8 cellular contexts compared by ENCODE assay signal in the genomic region with DNA sequence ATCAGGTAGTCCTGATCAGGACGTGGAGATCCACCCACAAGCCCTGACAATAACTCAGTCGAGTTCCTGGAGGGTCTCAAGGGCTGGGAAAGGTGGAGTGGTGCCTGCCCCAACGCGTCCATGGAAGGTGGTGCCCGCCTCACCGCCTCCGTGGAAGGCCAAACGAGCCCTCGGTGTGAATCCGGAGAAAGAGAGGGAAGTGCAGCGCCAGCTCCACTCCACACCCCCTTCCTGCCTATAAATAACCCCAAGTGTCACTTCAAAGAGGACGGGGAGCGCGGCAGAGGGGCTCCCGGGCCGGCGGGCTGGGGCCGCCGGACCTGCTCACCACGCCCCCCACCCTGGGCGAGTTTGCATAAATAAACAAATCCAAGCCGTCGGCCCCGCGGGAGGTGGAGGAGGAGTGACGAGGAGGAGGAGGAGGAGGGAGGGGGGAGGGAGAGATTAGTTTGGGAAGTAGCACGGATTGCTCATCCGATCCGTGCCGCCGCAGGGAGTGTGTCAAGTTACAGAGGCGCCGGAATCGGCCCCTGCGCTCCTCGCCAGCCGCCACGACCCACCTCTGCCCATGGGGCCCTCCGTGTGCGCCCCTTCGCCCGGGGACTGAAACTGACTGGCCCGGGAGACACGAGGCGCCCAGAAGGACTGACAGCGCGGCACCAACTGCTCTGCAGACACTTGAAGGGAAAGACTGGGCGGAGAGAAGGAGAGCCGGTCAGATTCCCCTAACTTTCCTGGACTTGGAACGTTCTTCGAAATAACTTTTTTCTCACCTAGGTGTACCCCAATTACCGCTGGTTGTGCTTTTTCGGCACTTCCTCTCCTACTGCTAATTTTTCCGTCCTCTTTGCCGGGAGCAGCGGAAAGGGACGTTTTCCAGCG. TPM values are rescaled to one million over a fixed set of nuclear protein-coding genes. Genes with fewer than 3 reads are reported as not detected.
DNase-seq lines count a peak whose midpoint lies in the region; ATAC-seq and TF ChIP-seq lines count a peak whose summit lies in the region.

A gene (plus strand): TSS at position 473 of the 882 bp plus-strand sequence. CDS start 518 bp downstream, outside the sequence.

- peak within 1 kb of the TSS; percentile 95 for H2BK5ac ChIP-seq in mesendoderm (ENCODE audit: low read length)

- no TSS peak for BruUV-seq in PC-9 (replicated peaks; lab: Mats Ljungman, UMichigan)

- H3K27me3 ChIP-seq in PC-9 (ENCODE audit: insufficient read depth, low read depth) (no peaks in the 10 kb centered on the region), mesendoderm (ENCODE audit: insufficient read depth, low read length, poor library complexity) (no peaks in the 10 kb centered on the region), vagina (no peaks in the 10 kb centered on the region)

- no peaks in the 10 kb centered on the region; the same call in 1 of the 2 replicates for H4K20me1 ChIP-seq in PC-9 (ENCODE audit: insufficient read depth)

- no peak within 1 kb of the TSS for H3K4me3 Mint-ChIP-seq in activated CD4-positive, alpha-beta T cell treated with anti-CD3 and anti-CD28 coated beads, Interleukin-2, amount 10 ng/mL, durations not matched to agents 7 days and 5 days

- H3K79me1 ChIP-seq in mesendoderm (ENCODE audit: low read length), result peaks cover 17% of the 10 kb centered on the region

- H4K8ac ChIP-seq in mesendoderm (ENCODE audit: low read depth, low read length), result no peak within 1 kb of the TSS

- H3K4me1 Mint-ChIP-seq in activated CD4-positive, alpha-beta T cell treated with anti-CD3 and anti-CD28 coated beads, Interleukin-2, amount 10 ng/mL, durations not matched to agents 7 days and 5 days, result peaks cover 6% of the 10 kb centered on the region

- H3K4me2 ChIP-seq in PC-9 (peak within 1 kb of the TSS; percentile 91), mesendoderm (ENCODE audit: low read length) (peak within 1 kb of the TSS; percentile 92)

- peak within 1 kb of the TSS; percentile 94 for H2AK5ac ChIP-seq in mesendoderm (ENCODE audit: low read length)

- peak within 1 kb of the TSS; percentile 97 for H3K18ac ChIP-seq in mesendoderm (ENCODE audit: low read length)

- H3K27ac Mint-ChIP-seq in activated CD4-positive, alpha-beta T cell treated with anti-CD3 and anti-CD28 coated beads, Interleukin-2, amount 10 ng/mL, durations not matched to agents 7 days and 5 days, result no peak within 1 kb of the TSS

- H3K9me3 Mint-ChIP-seq in activated CD4-positive, alpha-beta T cell treated with anti-CD3 and anti-CD28 coated beads, Interleukin-2, amount 10 ng/mL, durations not matched to agents 7 days and 5 days, result no peaks in the 10 kb centered on the region

- in situ Hi-C loops in endometrial microvascular endothelial cells (cut with HindIII; ENCODE audit: inconsistent ontology term, low pct_unique_long_range_greater_than_20kb, low sequenced_read_pairs), result no loop called here

- H2BK120ac ChIP-seq in mesendoderm (ENCODE audit: low read depth, low read length), result peak within 1 kb of the TSS; percentile 85

- H3K36me3 Mint-ChIP-seq in activated CD4-positive, alpha-beta T cell treated with anti-CD3 and anti-CD28 coated beads, Interleukin-2, amount 10 ng/mL, durations not matched to agents 7 days and 5 days (ENCODE audit: low read depth), result no peaks in the 10 kb centered on the region

- peak within 1 kb of the TSS; percentile 84 for H3K23ac ChIP-seq in mesendoderm (ENCODE audit: low read length)

- POLR2A ChIA-PET in PC-9 (lab: Charles Lee; ENCODE audit: unreplicated experiment), result no interaction called here
- POLR2A ChIA-PET in activated CD4-positive, alpha-beta T cell treated with anti-CD3 and anti-CD28 coated beads, Interleukin-2, amount 10 ng/mL, durations not matched to agents 7 days and 5 days (lab: Charles Lee), result no interaction called here

- H3K79me2 ChIP-seq in PC-9 (ENCODE audit: low read depth) (peaks cover 22% of the 10 kb centered on the region; the same call in 1 of the 2 replicates), mesendoderm (ENCODE audit: control insufficient read depth, insufficient read depth, low read length) (peaks cover 46% of the 10 kb centered on the region)

- TF ChIP-seq CTCF in PC-9 (conservative IDR thresholded peaks at IDR 0.05) (peak; percentile 30; the same call in 1 of the 2 replicates), vagina (IDR thresholded peaks at IDR 0.05) (no peak)

- CTCF ChIA-PET in PC-9 (lab: Charles Lee), result interaction anchor here (0.6 to 1.0 kb wide), 7 partner anchors 32 to 345 kb away, joined by 3 to 9 read pairs (median 4); a partner anchor contains a TSS
- CTCF ChIA-PET in activated CD4-positive, alpha-beta T cell treated with anti-CD3 and anti-CD28 coated beads, Interleukin-2, amount 10 ng/mL, durations not matched to agents 7 days and 5 days (lab: Charles Lee), result interaction anchor here (0.8 kb wide), 1 partner anchor 14 kb away, joined by 4 read pairs; no protein-coding TSS in a partner anchor

- peak within 1 kb of the TSS; percentile 97 for H3K9ac ChIP-seq in mesendoderm (ENCODE audit: low read length)

- WGBS in mesendoderm (ENCODE audit: extremely low coverage, insufficient coverage, low lambda C conversion rate), result no CpG with 5 or more reads among the region's 58 CpGs

- H3K4me1 ChIP-seq in PC-9 (replicated peaks; ENCODE audit: insufficient read depth), result peaks cover 39% of the 10 kb centered on the region
- H3K4me1 ChIP-seq in mesendoderm (ENCODE audit: control insufficient read depth, low read depth, low read length), result peaks cover 23% of the 10 kb centered on the region
- H3K4me1 ChIP-seq in vagina, result peaks cover 24% of the 10 kb centered on the region

- H3K4ac ChIP-seq in mesendoderm (ENCODE audit: low read depth, low read length), result peak within 1 kb of the TSS; percentile 92

- DNase-seq in NCI-H1694 treated with DMSO at 0.1 percent for 48 hours (lab: John Stamatoyannopoulos, UW) (peak; percentile 9), NCI-H1694 (lab: John Stamatoyannopoulos, UW) (no peak), PC-9 (peak; percentile 60 to 74), mesendoderm (peak; percentile 97), vagina (ENCODE audit: extremely low spot score in 2 of 2) (no peak)
- no peak for DNase-seq in activated CD4-positive, alpha-beta T cell treated with anti-CD3 and anti-CD28 coated beads, Interleukin-2, amount 10 ng/mL, durations not matched to agents 7 days and 5 days

- H3K27ac ChIP-seq in PC-9 (peak within 1 kb of the TSS; percentile 3; the same call in 1 of the 2 replicates), mesendoderm (ENCODE audit: low read depth, low read length) (peak within 1 kb of the TSS; percentile 77), vagina (no peak within 1 kb of the TSS)

- TF ChIP-seq POLR2A in vagina (IDR thresholded peaks at IDR 0.05), result no peak

- intact Hi-C loops in PC-9 (cut with micrococcal nuclease; ENCODE audit: unreplicated experiment), result loop anchor here (1.0 to 5.0 kb wide), 3 partner anchors 61 to 157 kb away; no protein-coding TSS in a partner anchor
- intact Hi-C loops in vagina (cut with DNase I), result loop anchor here (10.0 kb wide), 2 partner anchors 113 to 157 kb away; no protein-coding TSS in a partner anchor

- H2BK15ac ChIP-seq in mesendoderm (replicated peaks; ENCODE audit: low read depth), result peak within 1 kb of the TSS; percentile 20

- H3K27me3 Mint-ChIP-seq in activated CD4-positive, alpha-beta T cell treated with anti-CD3 and anti-CD28 coated beads, Interleukin-2, amount 10 ng/mL, durations not matched to agents 7 days and 5 days, result peaks cover 42% of the 10 kb centered on the region

- H3K4me3 ChIP-seq in PC-9, result peak within 1 kb of the TSS; percentile 70
- H3K4me3 ChIP-seq in mesendoderm (ENCODE audit: low read length), result peak within 1 kb of the TSS; percentile 98
- peak within 1 kb of the TSS; percentile 45 to 46 for H3K4me3 ChIP-seq in vagina

- no peaks in the 10 kb centered on the region for H3K9me2 ChIP-seq in PC-9 (ENCODE audit: insufficient read depth)

- peak within 1 kb of the TSS; percentile 83 for H2AFZ ChIP-seq in PC-9

- H3K36me3 ChIP-seq in PC-9 (ENCODE audit: low read depth) (no peaks in the 10 kb centered on the region), mesendoderm (ENCODE audit: control insufficient read depth, insufficient read depth, low read length) (no peaks in the 10 kb centered on the region), vagina (no peaks in the 10 kb centered on the region)

- ATAC-seq in GM21423 (IDR thresholded peaks at IDR 0.05; ENCODE audit: unreplicated experiment), result no peak

- no peak within 1 kb of the TSS for H4K5ac ChIP-seq in mesendoderm (ENCODE audit: low read length)

- peak within 1 kb of the TSS; percentile 96 for H3K56ac ChIP-seq in mesendoderm (ENCODE audit: low read length)

- H3K9me3 ChIP-seq in PC-9 (ENCODE audit: insufficient read depth, low read depth) (no peaks in the 10 kb centered on the region), vagina (no peaks in the 10 kb centered on the region)

- H3F3A ChIP-seq in PC-9 (ENCODE audit: insufficient read depth, low read depth), result peaks cover 8% of the 10 kb centered on the region; the same call in 1 of the 2 replicates

RNA-seq across cellular contexts. Expression of the gene that starts here (rescaled TPM):
- total RNA-seq in PC-9 (2021) (0.73 and 1.6 TPM in 2 replicates), endometrial microvascular endothelial cells (ENCODE audit: inconsistent ontology term) (53.8 TPM), vagina (not detected)
- 14.4 TPM for polyA plus RNA-seq in mesendoderm (2013, experiment 1 of 2)
- polyA plus RNA-seq in mesendoderm (2013, experiment 2 of 2), result 14.6 TPM
- not detected for total RNA-seq in activated CD4-positive, alpha-beta T cell treated with anti-CD3 and anti-CD28 coated beads, Interleukin-2, amount 10 ng/mL, durations not matched to agents 7 days and 5 days

Comparison
In these comparisons a context has a peak if more than half of its experiments do, and no peak if none do; other contexts are left out.
1. RNA of the gene that starts here (total RNA-seq): 53.8 TPM in endometrial microvascular endothelial cells (single experiment); 0.73 to 1.6 TPM in PC-9, not detected in vagina (single experiment) and not detected in activated CD4-positive, alpha-beta T cell treated with anti-CD3 and anti-CD28 coated beads, Interleukin-2, amount 10 ng/mL, durations not matched to agents 7 days and 5 days; every median in the first group is over 10 times any median in the second.
2. DNase-seq: peak in NCI-H1694 treated with DMSO at 0.1 percent for 48 hours (single experiment), PC-9 (2 of 2) and mesendoderm (single experiment); none in NCI-H1694 (single experiment), vagina (0 of 2) and activated CD4-positive, alpha-beta T cell treated with anti-CD3 and anti-CD28 coated beads, Interleukin-2, amount 10 ng/mL, durations not matched to agents 7 days and 5 days (single experiment).
3. H3K4me3 ChIP-seq: peak in every context shown above with its lines; median percentile 98 in mesendoderm; 70 in PC-9; 46 in vagina.